Comparison of ENCODE assay signal across 22 cellular contexts in the genomic region with DNA sequence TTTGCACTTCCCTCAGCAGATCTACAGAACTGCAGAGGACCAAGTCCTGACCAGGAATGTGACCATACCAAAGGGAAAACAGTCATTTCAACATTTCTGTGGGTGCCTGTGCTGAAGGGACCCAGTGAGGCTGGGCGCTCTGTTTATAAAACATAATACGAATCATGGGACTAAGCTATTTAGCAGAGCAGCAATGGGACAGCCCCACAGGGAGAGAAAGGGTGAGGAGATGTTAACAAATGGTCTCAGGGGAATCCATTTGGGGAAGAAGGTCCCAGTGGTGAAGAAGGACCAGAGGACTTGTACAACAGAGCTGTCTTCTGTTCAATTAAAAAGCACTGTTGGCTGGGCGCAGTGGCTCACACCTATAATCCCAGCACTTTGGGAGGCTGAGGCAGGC.
DNase-seq lines count a peak whose midpoint lies in the region; ATAC-seq, FAIRE-seq and TF ChIP-seq lines count a peak whose summit lies in the region.
"Had no signal": no experiment of that assay in that cellular context is flagged by ENCODE, and none has a peak within 500 bp of the region (broad histone marks: within the 10 kb centered on the region; RNA-seq: fewer than 3 reads in every experiment).

No MANE protein-coding gene starts in this region.

- ATAC-seq in GM19351 (IDR thresholded peaks at IDR 0.05; ENCODE audit: unreplicated experiment) (peak; percentile 44), HG03432 (IDR thresholded peaks at IDR 0.05; ENCODE audit: unreplicated experiment) (peak; percentile 54), omental fat pad (ENCODE audit: low FRiP score) (no peak)
- ATAC-seq: Panc1 had no signal

- intact Hi-C loops in kidney (cut with DNase I): no loop called here

- H2AFZ ChIP-seq in H1 (ENCODE audit: low read length): no peak overlapping the region

- no peak overlapping the region for H3K27ac ChIP-seq in H1 (ENCODE audit: low read depth, low read length)
- no peak overlapping the region for H3K27ac ChIP-seq in kidney (ENCODE audit: low read depth in 2 of 2, low read length in 2 of 2)
- H3K27ac ChIP-seq: RWPE1 had no signal

- TF ChIP-seq CTCF in H1 (IDR thresholded peaks at IDR 0.05; ENCODE audit: control extremely low read depth in 1 of 3, insufficient read depth in 1 of 3, low read depth in 1 of 3, low read length in 3 of 3) (no peak), GM10248 (IDR thresholded peaks at IDR 0.05; ENCODE audit: control extremely low read depth, extremely low read depth, low read depth, missing control alignments) (no peak), omental fat pad (IDR thresholded peaks at IDR 0.05) (no peak), kidney (IDR thresholded peaks at IDR 0.05; ENCODE audit: borderline replicate concordance, extremely low read depth, insufficient read depth) (no peak)

- CTCF ChIA-PET in H1 (lab: Charles Lee; ENCODE audit: partially characterized antibody): interaction anchor here (1.0 kb wide), 1 partner anchor 19 kb away, joined by 3 read pairs; no protein-coding TSS in a partner anchor
- CTCF ChIA-PET in GM10248 (lab: Yijun Ruan, JAX): interaction anchor here (1.0 kb wide), 1 partner anchor 22 kb away, joined by 4 read pairs; no protein-coding TSS in a partner anchor

- H3K23ac ChIP-seq in H1 (ENCODE audit: insufficient read length): no peak overlapping the region

- 0 out of 2 replicates have a peak overlapping the region, but pooled peaks have one; percentile 15 for H2AK5ac ChIP-seq in H1 (ENCODE audit: low read depth, low read length)

- FAIRE-seq in H1 (lab: Jason Lieb, UNC) (no peak), kidney (lab: Jason Lieb, UNC) (no peak)
- FAIRE-seq: H54 had no signal

- no peak overlapping the region for H3K18ac ChIP-seq in H1 (ENCODE audit: extremely low read depth, low read length)

- no peak overlapping the region for H4K5ac ChIP-seq in H1 (ENCODE audit: insufficient read length, low read depth, low read length)

- H3K79me2 ChIP-seq in H1 (ENCODE audit: control insufficient read depth in 1 of 2, insufficient read depth in 2 of 2, low read length in 2 of 2): no peaks in the 10 kb centered on the region

- POLR2A ChIA-PET in H1 (lab: Charles Lee; ENCODE audit: partially characterized antibody) (no interaction called here), GM10248 (lab: Yijun Ruan, JAX) (no interaction called here)

- no peaks in the 10 kb centered on the region for H3K79me1 ChIP-seq in H1 (ENCODE audit: low read depth, low read length)

- DNase-seq in H1 (ENCODE audit: low read depth in 1 of 2, low spot score in 2 of 2) (no peak), GM10248 (ENCODE audit: extremely low spot score) (no peak), NCI-H526 treated with DMSO at 0.1 percent for 48 hours (lab: John Stamatoyannopoulos, UW) (no peak), omental fat pad (ENCODE audit: low spot score) (no peak), kidney (no peak)
- DNase-seq: CD8-positive, alpha-beta memory T cell; DMS 273 treated with DMSO at 0.1 percent for 48 hours; DMS79; EL; GDM1; KBM-7; MG63; NCI-H2029; NCI-H446 treated with DMSO at 0.1 percent for 48 hours; NCI-H526; SHP77 treated with DMSO at 0.1 percent for 48 hours; T-helper 1 cell had no signal

- no peak for TF ChIP-seq POLR2A in H1 (IDR thresholded peaks at IDR 0.05; ENCODE audit: control extremely low read depth in 1 of 2, low read depth in 2 of 2, low read length in 2 of 2)

- no peaks in the 10 kb centered on the region for H3K9me3 ChIP-seq in H1 (ENCODE audit: insufficient read depth in 2 of 2, low read depth in 1 of 2, low read length in 1 of 2)
- H3K9me3 ChIP-seq in kidney (ENCODE audit: control insufficient read depth in 1 of 2, low read length in 2 of 2): no peaks in the 10 kb centered on the region
- H3K9me3 ChIP-seq: MG63 had no signal

- H3K4me1 ChIP-seq in H1 (replicated peaks in 1 of 4; ENCODE audit: control insufficient read depth in 3 of 4, insufficient read depth in 4 of 4, low read length in 3 of 4): no peaks in the 10 kb centered on the region
- no peaks in the 10 kb centered on the region for H3K4me1 ChIP-seq in kidney (ENCODE audit: control insufficient read depth in 1 of 2, insufficient read depth in 1 of 2, low read depth in 1 of 2, low read length in 2 of 2)

- H3K56ac ChIP-seq in H1 (replicated peaks; ENCODE audit: insufficient read length, low read depth, low read length): no peak overlapping the region

- H2BK12ac ChIP-seq in H1 (ENCODE audit: low read depth, low read length): no peak overlapping the region

- H4K20me1 ChIP-seq in H1 (replicated peaks in 1 of 2; ENCODE audit: control insufficient read depth in 1 of 2, insufficient read depth in 2 of 2, low read length in 2 of 2): no peaks in the 10 kb centered on the region

- H3K4me3 ChIP-seq in H1 (ENCODE audit: extremely low read depth in 1 of 4, insufficient read depth in 2 of 4, low read depth in 3 of 4, low read length in 4 of 4) (no peak overlapping the region), kidney (ENCODE audit: low read length in 2 of 2) (no peak overlapping the region)
- H3K4me3 ChIP-seq: MG63 had no signal

- H3K23me2 ChIP-seq in H1 (ENCODE audit: low read depth, low read length): no peaks in the 10 kb centered on the region

- WGBS in H1 (ENCODE audit: extremely low coverage in 1 of 2, insufficient coverage in 1 of 2, insufficient read length in 1 of 2, insufficient replicate concordance in 2 of 2, low coverage in 1 of 2, low lambda C conversion rate in 2 of 2, missing lambda C conversion rate in 1 of 2), 2 experiments: 93% methylated on average over 3 of the region's 3 CpGs; no CpG with 5 or more reads in 1 of the 2 experiments

- H3K14ac ChIP-seq in H1 (ENCODE audit: insufficient read length): no peak overlapping the region

- no peak overlapping the region for H3K4ac ChIP-seq in H1 (replicated peaks; ENCODE audit: insufficient read length, low read depth, low read length)

- H2BK20ac ChIP-seq in H1 (ENCODE audit: low read length): no peak overlapping the region

- H2BK5ac ChIP-seq in H1 (ENCODE audit: low read depth, low read length): no peak overlapping the region

- no peaks in the 10 kb centered on the region for H3K27me3 ChIP-seq in H1 (replicated peaks in 1 of 4; ENCODE audit: control insufficient read depth in 3 of 4, extremely low read depth in 1 of 4, insufficient read depth in 3 of 4, low read length in 3 of 4)
- H3K27me3 ChIP-seq: MG63 had no signal

- H3K4me2 ChIP-seq in H1 (ENCODE audit: insufficient read depth in 1 of 2, low read depth in 2 of 2, low read length in 2 of 2): no peak overlapping the region

- H3K36me3 ChIP-seq in H1 (ENCODE audit: control insufficient read depth in 2 of 4, insufficient read depth in 4 of 4, low read length in 3 of 4): no peaks in the 10 kb centered on the region
- H3K36me3 ChIP-seq in kidney (ENCODE audit: control insufficient read depth in 1 of 2, insufficient read depth in 2 of 2, low read length in 2 of 2): no peaks in the 10 kb centered on the region
- H3K36me3 ChIP-seq: MG63 had no signal

- no peak overlapping the region for H4K91ac ChIP-seq in H1 (replicated peaks; ENCODE audit: insufficient read length, low read length)

- H2BK120ac ChIP-seq in H1 (replicated peaks; ENCODE audit: low read depth, low read length): no peak overlapping the region

- no peak overlapping the region for H2BK15ac ChIP-seq in H1 (ENCODE audit: low read length)

- no peak overlapping the region for H3K9ac ChIP-seq in H1 (replicated peaks in 1 of 4; ENCODE audit: extremely low read depth in 1 of 4, low read depth in 3 of 4, low read length in 3 of 4)
- no peak overlapping the region for H3K9ac ChIP-seq in kidney (ENCODE audit: low read length in 2 of 2)

- no peak for TF ChIP-seq EP300 in H1 (IDR thresholded peaks at IDR 0.05; ENCODE audit: borderline replicate concordance in 1 of 2, low read depth in 2 of 2, low read length in 2 of 2)

- no peak for TF ChIP-seq RAD21 in H1 (IDR thresholded peaks at IDR 0.05 in 1 of 2, conservative IDR thresholded peaks at IDR 0.05 in 1 of 2; ENCODE audit: low read depth in 2 of 2, low read length in 2 of 2)

- H4K8ac ChIP-seq in H1 (ENCODE audit: extremely low read depth, insufficient read depth, low read length): no peak overlapping the region

TF ChIP-seq in H1, 55 proteins besides CTCF, POLR2A, EP300 and RAD21:
- TF ChIP-seq JUN (IDR thresholded peaks at IDR 0.05; ENCODE audit: low read depth, low read length): no peak
- TF ChIP-seq ZNF274 (IDR thresholded peaks at IDR 0.05; ENCODE audit: borderline replicate concordance, extremely low read depth, low read length): no peak
- no peak for TF ChIP-seq RXRA (IDR thresholded peaks at IDR 0.05; ENCODE audit: insufficient read depth, low read depth, low read length)
- TF ChIP-seq, protein P1, sequence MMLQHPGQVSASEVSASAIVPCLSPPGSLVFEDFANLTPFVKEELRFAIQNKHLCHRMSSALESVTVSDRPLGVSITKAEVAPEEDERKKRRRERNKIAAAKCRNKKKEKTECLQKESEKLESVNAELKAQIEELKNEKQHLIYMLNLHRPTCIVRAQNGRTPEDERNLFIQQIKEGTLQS (IDR thresholded peaks at IDR 0.05; ENCODE audit: insufficient read depth, low read depth, low read length): no peak
- TF ChIP-seq SUZ12 (IDR thresholded peaks at IDR 0.05; ENCODE audit: low read length): no peak
- TF ChIP-seq BRCA1 (IDR thresholded peaks at IDR 0.05; ENCODE audit: low read depth, low read length): no peak
- TF ChIP-seq CEBPB (IDR thresholded peaks at IDR 0.05; ENCODE audit: low read depth, low read length): no peak
- TF ChIP-seq HDAC2 (IDR thresholded peaks at IDR 0.05; ENCODE audit: borderline replicate concordance in 1 of 2, low read depth in 2 of 2, low read length in 2 of 2): no peak
- no peak for TF ChIP-seq CHD2 (IDR thresholded peaks at IDR 0.05; ENCODE audit: low read length)
- no peak for TF ChIP-seq SIRT6 (IDR thresholded peaks at IDR 0.05; ENCODE audit: low read length)
- TF ChIP-seq JUND (IDR thresholded peaks at IDR 0.05; ENCODE audit: low read length): no peak
- TF ChIP-seq BACH1 (IDR thresholded peaks at IDR 0.05; ENCODE audit: low read length): no peak
- no peak for TF ChIP-seq SIX5 (IDR thresholded peaks at IDR 0.05; ENCODE audit: low read depth, low read length)
- TF ChIP-seq EZH2 (IDR thresholded peaks at IDR 0.05; ENCODE audit: low read depth, low read length, severe bottlenecking): no peak
